ENCODE assay signal across 23 cellular contexts in the genomic region with DNA sequence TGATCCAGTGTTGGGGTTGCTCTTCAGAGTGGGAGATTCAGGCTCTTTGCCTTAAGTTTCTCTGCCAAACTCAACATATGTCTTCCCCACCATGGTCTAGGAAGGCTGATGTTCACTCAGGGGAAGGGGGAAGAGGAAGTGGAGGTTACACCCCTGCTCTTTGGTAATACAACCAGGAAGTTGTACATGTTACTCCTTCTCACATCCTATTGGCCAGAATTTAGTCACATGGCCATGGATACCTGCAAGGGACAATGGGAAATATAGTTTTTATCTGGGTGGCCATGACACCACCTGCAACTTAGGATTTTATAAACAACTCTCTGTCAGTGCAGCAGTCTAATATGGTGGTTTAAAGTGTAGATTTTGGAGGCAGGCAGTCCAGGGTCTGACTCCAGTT.
"Had no signal": no experiment of that assay in that cellular context is flagged by ENCODE, and none has a peak within 500 bp of the region (broad histone marks: within the 10 kb centered on the region; RNA-seq: fewer than 3 reads in every experiment).

No MANE protein-coding gene starts in this region.

- ATAC-seq: activated CD4-positive, CD25-positive, alpha-beta regulatory T cell treated with anti-CD3 and anti-CD28 coated beads, Interleukin-2, amount 50 U/mL, for 24 hours; activated CD8-positive, alpha-beta memory T cell treated with anti-CD3 and anti-CD28 coated beads, Interleukin-2, amount 10 ng/mL, durations not matched to agents 7 days and 5 days; left ventricle myocardium superior; naive thymus-derived CD8-positive, alpha-beta T cell had no signal

- H3K4me3 ChIP-seq: gastroesophageal sphincter, sigmoid colon, smooth muscle cell, thoracic aorta, vagina had no signal

- H3K9me3 ChIP-seq: gastroesophageal sphincter, sigmoid colon, thoracic aorta, vagina had no signal

- DNase-seq: activated CD4-positive, alpha-beta memory T cell treated with anti-CD3 and anti-CD28 coated beads, Interleukin-2, amount 10 ng/mL, durations not matched to agents 7 days and 5 days; activated CD4-positive, alpha-beta T cell treated with anti-CD3 and anti-CD28 coated beads, Interleukin-2, amount 10 ng/mL, durations not matched to agents 24 days and 14 days; activated CD8-positive, alpha-beta memory T cell treated with anti-CD3 and anti-CD28 coated beads, Interleukin-2, amount 10 ng/mL, durations not matched to agents 7 days and 5 days; activated effector memory CD4-positive, alpha-beta T cell treated with anti-CD3 and anti-CD28 coated beads, Interleukin-2, amount 50 U/mL, for 16 hours; activated naive CD4-positive, alpha-beta T cell treated with anti-CD3 and anti-CD28 coated beads, Interleukin-2, amount 10 ng/mL, durations not matched to agents 7 days and 5 days; activated T-cell treated with anti-CD3 and anti-CD28 coated beads for 4 hours; cerebellar nuclear complex; cortex of kidney; head of caudate nucleus; hypothalamus; left ventricle myocardium superior; mammary epithelial cell; naive thymus-derived CD8-positive, alpha-beta T cell; retina; sigmoid colon; stimulated activated CD4-positive, alpha-beta T cell treated with anti-CD3 and anti-CD28 coated beads, Interleukin-2, amount 100 ng/mL, for 48 hours; stimulated activated naive CD4-positive, alpha-beta T cell had no signal

- H3K27ac ChIP-seq: epithelial cell of prostate, gastroesophageal sphincter, sigmoid colon, thoracic aorta, vagina had no signal

- H3K36me3 ChIP-seq: gastroesophageal sphincter, sigmoid colon, thoracic aorta, vagina had no signal

- H3K27me3 ChIP-seq: vagina had no signal

- H3K4me1 ChIP-seq: gastroesophageal sphincter had no signal
